8 cellular contexts compared by ENCODE assay signal in the genomic region with DNA sequence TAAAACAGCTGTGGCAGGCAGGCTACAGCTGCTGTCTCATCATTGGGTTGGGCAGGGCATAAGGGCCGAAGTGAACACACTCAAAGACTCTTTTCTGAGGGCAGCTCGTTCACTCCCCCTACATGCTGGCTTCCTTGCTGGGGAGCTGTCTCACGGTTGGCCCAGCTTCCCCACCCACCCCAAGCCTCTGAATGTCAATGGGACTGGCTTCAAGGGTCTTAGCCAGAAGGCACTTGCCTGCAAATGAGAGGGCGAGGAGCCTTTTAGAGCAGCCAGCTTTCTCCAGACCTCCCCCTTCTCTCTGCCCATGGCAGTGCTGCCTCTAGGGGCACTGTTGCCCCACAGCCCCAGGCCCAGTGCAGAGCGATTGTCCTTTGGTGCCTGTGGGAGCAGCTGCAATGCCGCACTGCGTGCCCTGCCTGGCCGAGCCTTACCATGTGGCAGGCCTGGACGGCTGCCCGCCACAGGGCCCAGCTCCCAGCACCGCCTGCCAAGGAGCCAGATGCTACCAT.
DNase-seq lines count a peak whose midpoint lies in the region; ATAC-seq and TF ChIP-seq lines count a peak whose summit lies in the region.

No MANE protein-coding gene starts in this region.

- no peak overlapping the region for H3K27ac Mint-ChIP-seq in natural killer cell
- H3K27ac Mint-ChIP-seq in immature natural killer cell = no peak overlapping the region

- no peaks in the 10 kb centered on the region for H3K36me3 Mint-ChIP-seq in natural killer cell
- no peaks in the 10 kb centered on the region for H3K36me3 Mint-ChIP-seq in immature natural killer cell

- TF ChIP-seq CTCF in natural killer cell (IDR thresholded peaks at IDR 0.05) = no peak

- in situ Hi-C loops in SK-MEL-5 (cut with HindIII; ENCODE audit: low pct_unique_long_range_greater_than_20kb, low sequenced_read_pairs) = no loop called here

- H3K4me3 Mint-ChIP-seq in natural killer cell = no peak overlapping the region
- no peak overlapping the region for H3K4me3 Mint-ChIP-seq in immature natural killer cell

- H3K27me3 Mint-ChIP-seq in natural killer cell (ENCODE audit: low read depth in 2 of 2) (peaks cover 12 to 25% of the 10 kb centered on the region in 2 donors), immature natural killer cell (ENCODE audit: low read depth in 3 of 3) (peaks cover 4 to 7% (median 5%) of the 10 kb centered on the region in 3 donors)

- DNase-seq in GM03348 (ENCODE audit: low spot score) (peak; percentile 89), SK-MEL-5 (ENCODE audit: low read depth, low spot score) (peak; percentile 66), fibroblast of gingiva (ENCODE audit: low read depth) (peak; percentile 95), natural killer cell (no peak), immature natural killer cell (no peak), SHP77 treated with DMSO at 0.1 percent for 48 hours (lab: John Stamatoyannopoulos, UW) (no peak)

- H3K4me1 Mint-ChIP-seq in natural killer cell = no peaks in the 10 kb centered on the region
- no peaks in the 10 kb centered on the region for H3K4me1 Mint-ChIP-seq in immature natural killer cell

- peak; percentile 74 for ATAC-seq in HG03342 (IDR thresholded peaks at IDR 0.05; ENCODE audit: unreplicated experiment)
- ATAC-seq in natural killer cell = peak in 2 of 3 donors; percentile 43 to 54
- ATAC-seq in GM19395 (IDR thresholded peaks at IDR 0.05; ENCODE audit: unreplicated experiment) = no peak

- H3K9me3 Mint-ChIP-seq in natural killer cell (no peaks in the 10 kb centered on the region), immature natural killer cell (no peaks in the 10 kb centered on the region)

- intact Hi-C loops in natural killer cell (cut with micrococcal nuclease) = no loop called here

Comparison
In these comparisons a context has a peak if more than half of its experiments do, and no peak if none do; other contexts are left out.
1. DNase-seq: peak in GM03348 (single experiment), SK-MEL-5 (single experiment) and fibroblast of gingiva (single experiment); none in natural killer cell (single experiment), immature natural killer cell (0 of 3) and SHP77 treated with DMSO at 0.1 percent for 48 hours (single experiment).